In the genomic region with DNA sequence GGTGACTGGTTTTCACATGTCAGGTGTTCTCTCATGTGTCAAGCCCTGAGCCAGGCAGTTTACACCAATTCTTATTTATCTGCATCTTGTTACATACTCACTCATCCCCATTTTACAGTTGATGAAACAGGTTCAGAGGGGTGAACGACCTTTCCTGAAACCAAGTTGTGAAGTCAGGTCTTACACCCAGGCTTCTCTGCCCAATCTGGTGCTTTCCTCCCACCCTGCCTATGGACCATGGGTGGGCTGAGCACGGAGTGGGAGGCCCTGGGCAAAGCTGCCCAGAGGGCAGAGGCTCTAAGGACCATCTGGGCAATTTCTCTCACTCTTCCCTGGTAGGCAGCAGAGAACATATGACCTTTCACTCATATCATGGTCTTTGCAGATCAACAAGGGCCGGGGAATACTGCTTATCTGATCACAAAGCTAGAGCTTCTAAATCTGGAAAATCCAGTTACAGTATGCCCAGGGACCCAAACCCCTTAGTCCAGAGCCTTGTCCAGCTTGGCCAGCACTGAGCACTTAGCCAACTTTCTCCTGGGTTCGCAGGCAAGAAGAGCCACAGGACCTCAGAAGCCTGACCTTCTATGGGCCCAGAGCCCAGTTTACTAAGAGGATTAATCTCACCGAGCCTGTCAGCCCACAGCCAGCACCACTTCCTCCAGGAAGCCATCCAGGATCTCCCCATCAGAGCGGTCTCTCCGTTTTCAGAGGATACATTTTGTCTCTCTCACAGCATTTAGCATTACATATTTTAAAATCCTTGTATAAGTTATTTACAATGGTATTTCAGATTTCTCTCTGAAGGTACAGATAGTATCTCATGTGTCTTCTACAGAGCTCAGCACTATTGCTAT, we compare ENCODE assay signal across 1 cellular context.
TF ChIP-seq lines count a peak whose summit lies in the region.

No MANE protein-coding gene starts in this region.

TF ChIP-seq in GM23338, 12 proteins besides CTCF, POLR2A, EP300 and RAD21 (continued from another document):
- TF ChIP-seq, protein P1, sequence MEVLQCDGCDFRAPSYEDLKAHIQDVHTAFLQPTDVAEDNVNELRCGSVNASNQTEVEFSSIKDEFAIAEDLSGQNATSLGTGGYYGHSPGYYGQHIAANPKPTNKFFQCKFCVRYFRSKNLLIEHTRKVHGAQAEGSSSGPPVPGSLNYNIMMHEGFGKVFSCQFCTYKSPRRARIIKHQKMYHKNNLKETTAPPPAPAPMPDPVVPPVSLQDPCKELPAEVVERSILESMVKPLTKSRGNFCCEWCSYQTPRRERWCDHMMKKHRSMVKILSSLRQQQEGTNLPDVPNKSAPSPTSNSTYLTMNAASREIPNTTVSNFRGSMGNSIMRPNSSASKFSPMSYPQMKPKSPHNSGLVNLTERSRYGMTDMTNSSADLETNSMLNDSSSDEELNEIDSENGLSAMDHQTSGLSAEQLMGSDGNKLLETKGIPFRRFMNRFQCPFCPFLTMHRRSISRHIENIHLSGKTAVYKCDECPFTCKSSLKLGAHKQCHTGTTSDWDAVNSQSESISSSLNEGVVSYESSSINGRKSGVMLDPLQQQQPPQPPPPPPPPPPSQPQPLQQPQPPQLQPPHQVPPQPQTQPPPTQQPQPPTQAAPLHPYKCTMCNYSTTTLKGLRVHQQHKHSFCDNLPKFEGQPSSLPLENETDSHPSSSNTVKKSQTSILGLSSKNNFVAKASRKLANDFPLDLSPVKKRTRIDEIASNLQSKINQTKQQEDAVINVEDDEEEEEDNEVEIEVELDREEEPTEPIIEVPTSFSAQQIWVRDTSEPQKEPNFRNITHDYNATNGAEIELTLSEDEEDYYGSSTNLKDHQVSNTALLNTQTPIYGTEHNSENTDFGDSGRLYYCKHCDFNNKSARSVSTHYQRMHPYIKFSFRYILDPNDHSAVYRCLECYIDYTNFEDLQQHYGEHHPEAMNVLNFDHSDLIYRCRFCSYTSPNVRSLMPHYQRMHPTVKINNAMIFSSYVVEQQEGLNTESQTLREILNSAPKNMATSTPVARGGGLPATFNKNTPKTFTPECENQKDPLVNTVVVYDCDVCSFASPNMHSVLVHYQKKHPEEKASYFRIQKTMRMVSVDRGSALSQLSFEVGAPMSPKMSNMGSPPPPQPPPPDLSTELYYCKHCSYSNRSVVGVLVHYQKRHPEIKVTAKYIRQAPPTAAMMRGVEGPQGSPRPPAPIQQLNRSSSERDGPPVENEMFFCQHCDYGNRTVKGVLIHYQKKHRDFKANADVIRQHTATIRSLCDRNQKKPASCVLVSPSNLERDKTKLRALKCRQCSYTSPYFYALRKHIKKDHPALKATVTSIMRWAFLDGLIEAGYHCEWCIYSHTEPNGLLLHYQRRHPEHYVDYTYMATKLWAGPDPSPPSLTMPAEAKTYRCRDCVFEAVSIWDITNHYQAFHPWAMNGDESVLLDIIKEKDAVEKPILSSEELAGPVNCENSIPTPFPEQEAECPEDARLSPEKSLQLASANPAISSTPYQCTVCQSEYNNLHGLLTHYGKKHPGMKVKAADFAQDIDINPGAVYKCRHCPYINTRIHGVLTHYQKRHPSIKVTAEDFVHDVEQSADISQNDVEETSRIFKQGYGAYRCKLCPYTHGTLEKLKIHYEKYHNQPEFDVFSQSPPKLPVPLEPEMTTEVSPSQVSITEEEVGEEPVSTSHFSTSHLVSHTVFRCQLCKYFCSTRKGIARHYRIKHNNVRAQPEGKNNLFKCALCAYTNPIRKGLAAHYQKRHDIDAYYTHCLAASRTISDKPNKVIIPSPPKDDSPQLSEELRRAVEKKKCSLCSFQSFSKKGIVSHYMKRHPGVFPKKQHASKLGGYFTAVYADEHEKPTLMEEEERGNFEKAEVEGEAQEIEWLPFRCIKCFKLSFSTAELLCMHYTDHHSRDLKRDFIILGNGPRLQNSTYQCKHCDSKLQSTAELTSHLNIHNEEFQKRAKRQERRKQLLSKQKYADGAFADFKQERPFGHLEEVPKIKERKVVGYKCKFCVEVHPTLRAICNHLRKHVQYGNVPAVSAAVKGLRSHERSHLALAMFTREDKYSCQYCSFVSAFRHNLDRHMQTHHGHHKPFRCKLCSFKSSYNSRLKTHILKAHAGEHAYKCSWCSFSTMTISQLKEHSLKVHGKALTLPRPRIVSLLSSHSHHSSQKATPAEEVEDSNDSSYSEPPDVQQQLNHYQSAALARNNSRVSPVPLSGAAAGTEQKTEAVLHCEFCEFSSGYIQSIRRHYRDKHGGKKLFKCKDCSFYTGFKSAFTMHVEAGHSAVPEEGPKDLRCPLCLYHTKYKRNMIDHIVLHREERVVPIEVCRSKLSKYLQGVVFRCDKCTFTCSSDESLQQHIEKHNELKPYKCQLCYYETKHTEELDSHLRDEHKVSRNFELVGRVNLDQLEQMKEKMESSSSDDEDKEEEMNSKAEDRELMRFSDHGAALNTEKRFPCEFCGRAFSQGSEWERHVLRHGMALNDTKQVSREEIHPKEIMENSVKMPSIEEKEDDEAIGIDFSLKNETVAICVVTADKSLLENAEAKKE (CRISPR knock-in tag; IDR thresholded peaks at IDR 0.05): no peak
- TF ChIP-seq, protein P2, sequence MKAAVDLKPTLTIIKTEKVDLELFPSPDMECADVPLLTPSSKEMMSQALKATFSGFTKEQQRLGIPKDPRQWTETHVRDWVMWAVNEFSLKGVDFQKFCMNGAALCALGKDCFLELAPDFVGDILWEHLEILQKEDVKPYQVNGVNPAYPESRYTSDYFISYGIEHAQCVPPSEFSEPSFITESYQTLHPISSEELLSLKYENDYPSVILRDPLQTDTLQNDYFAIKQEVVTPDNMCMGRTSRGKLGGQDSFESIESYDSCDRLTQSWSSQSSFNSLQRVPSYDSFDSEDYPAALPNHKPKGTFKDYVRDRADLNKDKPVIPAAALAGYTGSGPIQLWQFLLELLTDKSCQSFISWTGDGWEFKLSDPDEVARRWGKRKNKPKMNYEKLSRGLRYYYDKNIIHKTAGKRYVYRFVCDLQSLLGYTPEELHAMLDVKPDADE (IDR thresholded peaks at IDR 0.05): no peak
- TF ChIP-seq POLR2AphosphoS5 (IDR thresholded peaks at IDR 0.05; ENCODE audit: low read depth): no peak
- TF ChIP-seq EZH2phosphoT487 (IDR thresholded peaks at IDR 0.05; ENCODE audit: unreplicated experiment): no peak
- TF ChIP-seq STAT1 (IDR thresholded peaks at IDR 0.05; ENCODE audit: unreplicated experiment): no peak
- no peak for TF ChIP-seq ZNF114 (CRISPR knock-in tag; IDR thresholded peaks at IDR 0.05)
- TF ChIP-seq CREB1 (CRISPR knock-in tag; IDR thresholded peaks at IDR 0.05; ENCODE audit: low read depth): no peak
- TF ChIP-seq JUNB (IDR thresholded peaks at IDR 0.05; ENCODE audit: unreplicated experiment): no peak
- no peak for TF ChIP-seq REST (IDR thresholded peaks at IDR 0.05; ENCODE audit: unreplicated experiment)
